ENCODE assay signal across 8 cellular contexts in genomic region chr15:68256675-68257450, GRCh38. TPM values are rescaled to one million over a fixed set of nuclear protein-coding genes. Genes with fewer than 3 reads are reported as not detected.
DNase-seq lines count a peak whose midpoint lies in the region; ATAC-seq lines count a peak whose summit lies in the region.

No MANE protein-coding gene starts in this region.

- peak overlapping the region; percentile 69 for H3K4me2 ChIP-seq in mesenchymal stem cell (ENCODE audit: low read length, poor library complexity, severe bottlenecking)

- ATAC-seq in GM19025 (IDR thresholded peaks at IDR 0.05; ENCODE audit: low read depth, unreplicated experiment): peak; percentile 49
- no peak for ATAC-seq in HG03135 (IDR thresholded peaks at IDR 0.05; ENCODE audit: unreplicated experiment)

- H2BK120ac ChIP-seq in mesenchymal stem cell (ENCODE audit: low read depth, low read length): peak overlapping the region; percentile 71

- H2BK12ac ChIP-seq in mesenchymal stem cell (ENCODE audit: low read length in 2 of 2): peak overlapping the region; percentile 6 to 57

- H3K4me1 ChIP-seq in mesenchymal stem cell (ENCODE audit: control insufficient read depth, insufficient read depth, low read depth, low read length): peaks cover 7% of the 10 kb centered on the region

- H3K18ac ChIP-seq in mesenchymal stem cell (ENCODE audit: low read depth in 1 of 2, low read length in 2 of 2): peak overlapping the region; percentile 87 to 98

- H3K23ac ChIP-seq in mesenchymal stem cell (ENCODE audit: low read length in 2 of 2): peak overlapping the region in 1 of 2 experiments; percentile 64

- DNase-seq in NCI-H526 (lab: John Stamatoyannopoulos, UW): peak; percentile 71 to 93
- peak; percentile 57 for DNase-seq in activated T-cell treated with anti-CD3 and anti-CD28 coated beads for 48 hours (ENCODE audit: low read depth)
- peak; percentile 73 for DNase-seq in epidermal melanocyte (ENCODE audit: insufficient read length, low spot score)
- peak; percentile 88 for DNase-seq in mesenchymal stem cell
- DNase-seq in stimulated activated CD4-positive, alpha-beta T cell treated with anti-CD3 and anti-CD28 coated beads, TNF-alpha, amount 100 ng/mL, for 4 hours (ENCODE audit: low read depth in 3 of 3): peak; percentile 22 to 41 (median 38)
- no peak for DNase-seq in GM19238 (ENCODE audit: insufficient read length, low spot score)

- H2BK15ac ChIP-seq in mesenchymal stem cell (ENCODE audit: low read depth, poor library complexity, severe bottlenecking): peak overlapping the region; percentile 90

- peak overlapping the region; percentile 98 for H4K8ac ChIP-seq in mesenchymal stem cell (ENCODE audit: low read length)

- H3K9me3 ChIP-seq in mesenchymal stem cell (ENCODE audit: control insufficient read depth, low read length): no peaks in the 10 kb centered on the region

- H2BK5ac ChIP-seq in mesenchymal stem cell (ENCODE audit: low read depth, low read length, poor library complexity, severe bottlenecking): no peak overlapping the region

- H3K4me3 ChIP-seq in mesenchymal stem cell (ENCODE audit: insufficient read depth in 1 of 2, low read depth in 1 of 2, low read length in 2 of 2): peak overlapping the region; percentile 52 to 85

- H3K14ac ChIP-seq in mesenchymal stem cell (ENCODE audit: low read length in 2 of 2): peak overlapping the region in 1 of 2 experiments; percentile 63

- no peaks in the 10 kb centered on the region for H3K79me1 ChIP-seq in mesenchymal stem cell (replicated peaks; ENCODE audit: low read length, poor library complexity, severe bottlenecking)

- H4K91ac ChIP-seq in mesenchymal stem cell (ENCODE audit: low read length): peak overlapping the region; percentile 97

- H2AK5ac ChIP-seq in mesenchymal stem cell (ENCODE audit: low read length, severe bottlenecking): no peak overlapping the region

- peak overlapping the region; percentile 90 for H2AFZ ChIP-seq in mesenchymal stem cell (ENCODE audit: low read depth, low read length)

- H3K27ac ChIP-seq in mesenchymal stem cell (ENCODE audit: low read length, poor library complexity, severe bottlenecking): no peak overlapping the region

- peak overlapping the region; percentile 5 to 86 for H3K4ac ChIP-seq in mesenchymal stem cell (ENCODE audit: low read depth in 1 of 2, low read length in 2 of 2)

- no peaks in the 10 kb centered on the region for H3K36me3 ChIP-seq in mesenchymal stem cell (ENCODE audit: control insufficient read depth in 1 of 2, insufficient read depth in 2 of 2, low read depth in 1 of 2, low read length in 2 of 2)

- peak overlapping the region; percentile 95 for H3K9ac ChIP-seq in mesenchymal stem cell (ENCODE audit: low read length)

- 15% methylated on average over 51 of the region's 57 CpGs for WGBS in mesenchymal stem cell

- H3K27me3 ChIP-seq in mesenchymal stem cell (ENCODE audit: control insufficient read depth in 1 of 2, insufficient read depth in 1 of 2, low read length in 2 of 2): no peaks in the 10 kb centered on the region

RNA-seq across cellular contexts. Expression of gene FEM1B, which starts 20.7 kb away (rescaled TPM):
- polyA plus RNA-seq in mesenchymal stem cell (2013, experiment 1 of 2): 28.3 TPM
- 28.2 TPM for polyA plus RNA-seq in mesenchymal stem cell (2013, experiment 2 of 2)

RNA-seq across cellular contexts. Expression of gene CLN6, which starts 27.3 kb away (rescaled TPM):
- 23.5 TPM for polyA plus RNA-seq in mesenchymal stem cell (2013, experiment 1 of 2)
- polyA plus RNA-seq in mesenchymal stem cell (2013, experiment 2 of 2): 23.2 TPM

RNA-seq across cellular contexts. Expression of gene CALML4, which starts 51.7 kb away (rescaled TPM):
- 5.0 TPM for polyA plus RNA-seq in mesenchymal stem cell (2013, experiment 1 of 2)
- polyA plus RNA-seq in mesenchymal stem cell (2013, experiment 2 of 2): 3.7 TPM
